Comparison of ENCODE assay signal across 18 cellular contexts in the genomic region with DNA sequence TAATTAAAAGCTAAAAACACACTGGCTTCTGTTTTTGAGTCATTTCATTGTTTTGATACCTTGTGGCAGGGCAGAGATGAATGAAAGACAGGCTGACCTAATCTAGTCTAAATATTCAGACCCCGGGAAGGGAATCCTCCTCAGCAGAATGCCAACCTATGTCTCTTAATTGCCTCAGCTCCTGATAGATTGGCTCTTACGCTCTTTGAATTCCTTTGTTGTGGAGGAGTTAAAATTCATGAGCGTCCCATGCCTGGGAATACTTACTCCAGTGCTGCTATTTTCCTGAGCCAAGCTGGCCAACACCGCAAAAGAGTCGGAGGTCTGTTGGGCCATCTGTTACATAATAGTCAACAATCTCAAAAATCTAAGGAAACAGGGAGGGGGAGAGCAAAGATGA.
"Had no signal": no experiment of that assay in that cellular context is flagged by ENCODE, and none has a peak within 500 bp of the region (broad histone marks: within the 10 kb centered on the region; RNA-seq: fewer than 3 reads in every experiment).

No MANE protein-coding gene starts in this region.

- H3K27me3 ChIP-seq: gastrocnemius medialis, heart right ventricle, sigmoid colon, spleen, suprapubic skin, upper lobe of left lung had no signal

- H3K4me3 ChIP-seq: gastrocnemius medialis, heart right ventricle, left ventricle myocardium inferior, sigmoid colon, spleen, suprapubic skin, upper lobe of left lung had no signal

- H3K36me3 ChIP-seq: gastrocnemius medialis, heart right ventricle, left ventricle myocardium inferior, sigmoid colon, spleen, suprapubic skin, upper lobe of left lung had no signal

- H3K4me1 Mint-ChIP-seq: activated T-helper 17 cell treated with anti-CD3 and anti-CD28 coated beads, Interleukin-2, amount 50 U/mL, for 72 hours; memory B cell had no signal

- H3K4me3 Mint-ChIP-seq: activated T-helper 17 cell treated with anti-CD3 and anti-CD28 coated beads, Interleukin-2, amount 50 U/mL, for 72 hours; memory B cell; natural killer cell treated with Interleukin-12 subunit alpha and Interleukin-12 subunit beta and Interleukin-15 and Interleukin-18, amount 100 ng/mL, for 72 hours; stimulated activated naive CD8-positive, alpha-beta T cell treated with anti-CD3 and anti-CD28 coated beads, Interleukin-15, Interleukin-2, amounts not matched to agents 100 ng/mL and 50 ng/mL, for 24 hours had no signal

- DNase-seq: activated CD4-positive, alpha-beta T cell treated with anti-CD3 and anti-CD28 coated beads for 1 hour; activated CD4-positive, alpha-beta T cell treated with anti-CD3 and anti-CD28 coated beads, Interleukin-2, amount 50 U/mL, for 4 hours; activated naive CD4-positive, alpha-beta T cell treated with Interleukin-2 at 50 U/mL for 16 hours; activated T-cell treated with anti-CD3 and anti-CD28 coated beads for 4 hours; aorta; dermis blood vessel endothelial cell; gastrocnemius medialis; heart right ventricle; left ventricle myocardium inferior; sigmoid colon; spleen; upper lobe of left lung had no signal

- H3K27me3 Mint-ChIP-seq: activated T-helper 17 cell treated with anti-CD3 and anti-CD28 coated beads, Interleukin-2, amount 50 U/mL, for 72 hours; natural killer cell treated with Interleukin-12 subunit alpha and Interleukin-12 subunit beta and Interleukin-15 and Interleukin-18, amount 100 ng/mL, for 72 hours; stimulated activated naive CD8-positive, alpha-beta T cell treated with anti-CD3 and anti-CD28 coated beads, Interleukin-15, Interleukin-2, amounts not matched to agents 100 ng/mL and 50 ng/mL, for 24 hours had no signal

- H3K36me3 Mint-ChIP-seq: natural killer cell treated with Interleukin-12 subunit alpha and Interleukin-12 subunit beta and Interleukin-15 and Interleukin-18, amount 100 ng/mL, for 72 hours had no signal

- H3K9me3 ChIP-seq: gastrocnemius medialis, suprapubic skin had no signal

- FAIRE-seq: keratinocyte had no signal

- H3K27ac ChIP-seq: gastrocnemius medialis, heart right ventricle, left ventricle myocardium inferior, sigmoid colon, spleen, suprapubic skin, upper lobe of left lung had no signal

- ATAC-seq: activated T-helper 17 cell treated with anti-CD3 and anti-CD28 coated beads, Interleukin-2, amount 50 U/mL, for 72 hours; gastrocnemius medialis; heart right ventricle; natural killer cell treated with Interleukin-12 subunit alpha and Interleukin-12 subunit beta and Interleukin-15 and Interleukin-18, amount 100 ng/mL, for 72 hours had no signal

- H3K9me3 Mint-ChIP-seq: stimulated activated naive CD8-positive, alpha-beta T cell treated with anti-CD3 and anti-CD28 coated beads, Interleukin-15, Interleukin-2, amounts not matched to agents 100 ng/mL and 50 ng/mL, for 24 hours had no signal

- H3K4me1 ChIP-seq: gastrocnemius medialis, heart right ventricle, left ventricle myocardium inferior, sigmoid colon, spleen, suprapubic skin, upper lobe of left lung had no signal

- H3K27ac Mint-ChIP-seq: activated T-helper 17 cell treated with anti-CD3 and anti-CD28 coated beads, Interleukin-2, amount 50 U/mL, for 72 hours; memory B cell; natural killer cell treated with Interleukin-12 subunit alpha and Interleukin-12 subunit beta and Interleukin-15 and Interleukin-18, amount 100 ng/mL, for 72 hours; stimulated activated naive CD8-positive, alpha-beta T cell treated with anti-CD3 and anti-CD28 coated beads, Interleukin-15, Interleukin-2, amounts not matched to agents 100 ng/mL and 50 ng/mL, for 24 hours had no signal
